8 cellular contexts compared by ENCODE assay signal in genomic region chr2:66428986-66429612, GRCh38. TPM values are rescaled to one million over a fixed set of nuclear protein-coding genes. Genes with fewer than 3 reads are reported as not detected.
DNase-seq lines count a peak whose midpoint lies in the region; ATAC-seq, FAIRE-seq and TF ChIP-seq lines count a peak whose summit lies in the region.

No MANE protein-coding gene starts in this region.

- no peaks in the 10 kb centered on the region for H3K36me3 ChIP-seq in left lung

- no peak overlapping the region for H3K4me3 ChIP-seq in astrocyte of the cerebellum (ENCODE audit: low read depth, low read length)
- H3K4me3 ChIP-seq in left lung, result no peak overlapping the region

- intact Hi-C loops in left lung (cut with DNase I) (no loop called here), Right ventricle myocardium superior (cut with DNase I) (no loop called here)

- no peak for TF ChIP-seq POLR2A in H54 (IDR thresholded peaks at IDR 0.05; ENCODE audit: low read depth, low read length)

- ATAC-seq in left lung (peak; percentile 34), HG03025 (IDR thresholded peaks at IDR 0.05; ENCODE audit: low FRiP score, unreplicated experiment) (no peak), GM18517 (IDR thresholded peaks at IDR 0.05; ENCODE audit: unreplicated experiment) (no peak), Right ventricle myocardium superior (ENCODE audit: poor library complexity) (no peak)

- DNase-seq in COR-L47 (lab: John Stamatoyannopoulos, UW) (peak; percentile 56), H54 (ENCODE audit: insufficient read length, low spot score) (peak; percentile 22), NCI-H2171 (lab: John Stamatoyannopoulos, UW) (peak; percentile 40), astrocyte of the cerebellum (ENCODE audit: low read depth) (no peak), left lung (no peak), Right ventricle myocardium superior (no peak)

- TF ChIP-seq CTCF in astrocyte of the cerebellum (IDR thresholded peaks at IDR 0.05; ENCODE audit: low read depth, low read length, missing control alignments) (peak; percentile 98), left lung (IDR thresholded peaks at IDR 0.05) (peak; percentile 51 to 86)

- FAIRE-seq in H54 (lab: Jason Lieb, UNC), result peak; percentile 82

- no peak overlapping the region for H3K27ac ChIP-seq in left lung

- H3K9me3 ChIP-seq in left lung, result no peaks in the 10 kb centered on the region

- in situ Hi-C loops in astrocyte of the cerebellum (cut with HindIII; ENCODE audit: low sequenced_read_pairs), result loop anchor here (25.0 kb wide), 2 partner anchors 433 to 1608 kb away; no protein-coding TSS in a partner anchor

- H3K27me3 ChIP-seq in left lung, result peaks cover 56 to 100% of the 10 kb centered on the region in 2 donors

- peaks cover 5 to 21% of the 10 kb centered on the region in 2 donors for H3K4me1 ChIP-seq in left lung

RNA-seq across cellular contexts. Expression of gene MEIS1, which starts 5.8 kb away (rescaled TPM):
- total RNA-seq in left lung (10 to 100 TPM; 54.3 to 57.6 TPM), Right ventricle myocardium superior (41.7 TPM)

Comparison
In these comparisons a context has a peak if more than half of its experiments do, and no peak if none do; other contexts are left out.
1. DNase-seq: peak in COR-L47 (single experiment), H54 (single experiment) and NCI-H2171 (single experiment); none in astrocyte of the cerebellum (single experiment), left lung (0 of 2) and Right ventricle myocardium superior (single experiment).